Comparison of ENCODE assay signal across 32 cellular contexts in the genomic region with DNA sequence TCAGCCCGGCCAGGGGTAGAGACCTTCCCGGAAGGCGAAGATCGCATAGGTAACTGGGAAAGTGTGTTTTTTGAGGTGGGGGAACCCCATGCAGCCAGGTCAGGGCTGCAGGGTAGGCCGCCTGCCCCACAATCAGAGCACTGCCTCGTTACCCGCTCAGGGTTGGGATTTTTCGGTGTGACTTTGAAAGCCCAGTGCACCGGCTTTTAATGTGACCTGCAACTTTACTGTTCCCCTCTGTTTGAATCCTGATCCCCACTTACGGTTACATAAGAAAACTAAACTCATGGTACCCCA.
"Had no signal": no experiment of that assay in that cellular context is flagged by ENCODE, and none has a peak within 500 bp of the region (broad histone marks: within the 10 kb centered on the region; RNA-seq: fewer than 3 reads in every experiment).

No MANE protein-coding gene starts in this region.

- H3K4me3 Mint-ChIP-seq: activated B cell treated with CpG ODN at 0.5 μM for 24 hours; activated CD8-positive, alpha-beta T cell treated with anti-CD3 and anti-CD28 coated beads for 36 hours; activated naive CD8-positive, alpha-beta T cell; activated T-cell treated with anti-CD3 and anti-CD28 coated beads, Interleukin-2, amount 50 U/mL, for 4 hours; activated T-helper 17 cell treated with anti-CD3 and anti-CD28 coated beads, Interleukin-2, amount 50 U/mL, for 72 hours; central memory CD8-positive, alpha-beta T cell; dendritic cell treated with granulocyte-macrophage colony-stimulating factor and Interleukin-4, amounts not matched to agents 40 ng/mL and 50 ng/mL, for 4 days; endodermal cell; T-helper 1 cell treated with Interleukin-12 subunit alpha and Interleukin-12 subunit beta and Interleukin-4 antibody, amounts not matched to agents 30 μg/mL and 1 μg/mL, for 36 hours had no signal

- H3K36me3 Mint-ChIP-seq: activated naive CD8-positive, alpha-beta T cell had no signal

- H3K36me3 ChIP-seq: brain microvascular endothelial cell had no signal

- DNase-seq: activated B cell treated with CpG ODN at 0.5 μM for 24 hours; activated CD4-positive, alpha-beta T cell treated with anti-CD3 and anti-CD28 coated beads for 48 hours; activated CD4-positive, alpha-beta T cell treated with anti-CD3 and anti-CD28 coated beads, Interleukin-2, amount 50 U/mL, for 1 hour; activated CD4-positive, alpha-beta T cell treated with anti-CD3 and anti-CD28 coated beads, Interleukin-2, amount 50 U/mL, for 48 hours; activated CD8-positive, alpha-beta memory T cell treated with anti-CD3 and anti-CD28 coated beads for 24 hours; activated CD8-positive, alpha-beta T cell treated with anti-CD3 and anti-CD28 coated beads for 36 hours; activated effector memory CD4-positive, alpha-beta T cell treated with Interleukin-2 at 50 U/mL for 16 hours; activated gamma-delta T cell treated with Interleukin-2 at 50 U/mL for 16 hours; activated naive CD4-positive, alpha-beta T cell treated with anti-CD3 and anti-CD28 coated beads, Interleukin-2, amount 50 U/mL, for 16 hours; activated naive CD4-positive, alpha-beta T cell treated with Interleukin-2 at 50 U/mL for 16 hours; activated T-cell treated with anti-CD3 and anti-CD28 coated beads, Interleukin-2, amount 50 U/mL, for 4 hours; amniotic stem cell; anterior cingulate cortex; brain microvascular endothelial cell; dorsolateral prefrontal cortex; effector memory CD4-positive, alpha-beta T cell; foreskin fibroblast; T-helper 9 cell had no signal

- H3K9me3 Mint-ChIP-seq: activated B cell treated with CpG ODN at 0.5 μM for 24 hours; activated CD8-positive, alpha-beta T cell treated with anti-CD3 and anti-CD28 coated beads for 36 hours; activated T-cell treated with anti-CD3 and anti-CD28 coated beads, Interleukin-2, amount 50 U/mL, for 4 hours; activated T-helper 17 cell treated with anti-CD3 and anti-CD28 coated beads, Interleukin-2, amount 50 U/mL, for 72 hours; central memory CD8-positive, alpha-beta T cell; dendritic cell treated with granulocyte-macrophage colony-stimulating factor and Interleukin-4, amounts not matched to agents 40 ng/mL and 50 ng/mL, for 4 days; endodermal cell; T-helper 1 cell treated with Interleukin-12 subunit alpha and Interleukin-12 subunit beta and Interleukin-4 antibody, amounts not matched to agents 30 μg/mL and 1 μg/mL, for 36 hours had no signal

- H3K27ac Mint-ChIP-seq: activated B cell treated with CpG ODN at 0.5 μM for 24 hours; activated CD8-positive, alpha-beta T cell treated with anti-CD3 and anti-CD28 coated beads for 36 hours; activated naive CD8-positive, alpha-beta T cell; activated T-helper 17 cell treated with anti-CD3 and anti-CD28 coated beads, Interleukin-2, amount 50 U/mL, for 72 hours; dendritic cell treated with granulocyte-macrophage colony-stimulating factor and Interleukin-4, amounts not matched to agents 40 ng/mL and 50 ng/mL, for 4 days; endodermal cell; T-helper 1 cell treated with Interleukin-12 subunit alpha and Interleukin-12 subunit beta and Interleukin-4 antibody, amounts not matched to agents 30 μg/mL and 1 μg/mL, for 36 hours had no signal

- H3K27me3 Mint-ChIP-seq: activated CD8-positive, alpha-beta T cell treated with anti-CD3 and anti-CD28 coated beads for 36 hours; dendritic cell treated with granulocyte-macrophage colony-stimulating factor and Interleukin-4, amounts not matched to agents 40 ng/mL and 50 ng/mL, for 4 days had no signal

- H3K4me1 Mint-ChIP-seq: activated B cell treated with CpG ODN at 0.5 μM for 24 hours; activated T-helper 17 cell treated with anti-CD3 and anti-CD28 coated beads, Interleukin-2, amount 50 U/mL, for 72 hours; central memory CD8-positive, alpha-beta T cell had no signal

- H3K27ac ChIP-seq: brain microvascular endothelial cell, coronary artery, dorsolateral prefrontal cortex, VCaP had no signal

- ATAC-seq: activated CD4-positive, CD25-positive, alpha-beta regulatory T cell treated with anti-CD3 and anti-CD28 coated beads, Interleukin-2, amount 50 U/mL, for 24 hours; activated CD8-positive, alpha-beta T cell treated with anti-CD3 and anti-CD28 coated beads for 36 hours; activated T-cell treated with anti-CD3 and anti-CD28 coated beads, Interleukin-2, amount 50 U/mL, for 4 hours; activated T-helper 17 cell treated with anti-CD3 and anti-CD28 coated beads, Interleukin-2, amount 50 U/mL, for 72 hours; esophagus mucosa had no signal

- H3K27me3 ChIP-seq: brain microvascular endothelial cell, dorsolateral prefrontal cortex had no signal

- H3K4me3 ChIP-seq: coronary artery, dorsolateral prefrontal cortex had no signal

- FAIRE-seq: astrocyte, bronchial epithelial cell, frontal cortex, TTC549 had no signal
